Comparison of ENCODE assay signal across 8 cellular contexts in genomic region chr19:17305517-17306284, GRCh38. TPM values are rescaled to one million over a fixed set of nuclear protein-coding genes. Genes with fewer than 3 reads are reported as not detected.
A peak's percentile ranks its signal among the peaks of the same experiment; 100 is the strongest.
DNase-seq lines count a peak whose midpoint lies in the region; ATAC-seq lines count a peak whose summit lies in the region.

Gene MRPL34, plus strand, starts transcription at chr19:17305872. Its CDS starts 21 bp downstream, at chr19:17305893.

- H3K9ac ChIP-seq in BLaER1 treated with 17β-estradiol and CSF1 and Interleukin-3, amounts not matched to agents 10 nM and 100 nM: peak within 1 kb of the TSS; percentile 83 to 94 (median 88)

- peaks cover 6 to 27% (median 11%) of the 10 kb centered on the region in 11 experiments; a peak in 19 of 22 replicates for H4K20me1 ChIP-seq in BLaER1 treated with 17β-estradiol and CSF1 and Interleukin-3, amounts not matched to agents 10 nM and 100 nM

- DNase-seq in NCI-H69 (lab: John Stamatoyannopoulos, UW) (peak; percentile 100), dedifferentiated amniotic fluid mesenchymal stem cell (ENCODE audit: extremely low spot score) (peak; percentile 97), left lobe of liver (ENCODE audit: low spot score) (peak; percentile 99)
- DNase-seq in activated CD4-positive, alpha-beta T cell treated with anti-CD3 and anti-CD28 coated beads, Interleukin-2, amount 50 U/mL, for 1 hour: peak; percentile 91
- DNase-seq in stimulated activated CD4-positive, alpha-beta T cell treated with anti-CD3 and anti-CD28 coated beads, Interleukin-2, amount 100 ng/mL, for 48 hours: peak; percentile 91 to 92

- H3K27me3 ChIP-seq in BLaER1 treated with 17β-estradiol and CSF1 and Interleukin-3, amounts not matched to agents 10 nM and 100 nM: no peaks in the 10 kb centered on the region

- H3K9me3 ChIP-seq in BLaER1 treated with 17β-estradiol and CSF1 and Interleukin-3, amounts not matched to agents 10 nM and 100 nM (replicated peaks in 1 of 11): no peaks in the 10 kb centered on the region

- H3K27ac ChIP-seq in BLaER1 treated with 17β-estradiol and CSF1 and Interleukin-3, amounts not matched to agents 10 nM and 100 nM: peak within 1 kb of the TSS; percentile 73 to 93 (median 89)

- peak within 1 kb of the TSS; percentile 69 to 86 (median 77) for H3K4me3 ChIP-seq in BLaER1 treated with 17β-estradiol and CSF1 and Interleukin-3, amounts not matched to agents 10 nM and 100 nM

- peaks cover 9 to 13% (median 10%) of the 10 kb centered on the region in 11 experiments; a peak in 21 of 22 replicates for H3K36me3 ChIP-seq in BLaER1 treated with 17β-estradiol and CSF1 and Interleukin-3, amounts not matched to agents 10 nM and 100 nM

- peaks cover 63 to 74% (median 69%) of the 10 kb centered on the region in 10 experiments for H3K4me1 ChIP-seq in BLaER1 treated with 17β-estradiol and CSF1 and Interleukin-3, amounts not matched to agents 10 nM and 100 nM

- ATAC-seq in GM19324 (IDR thresholded peaks at IDR 0.05; ENCODE audit: low FRiP score, unreplicated experiment): peak; percentile 82
- ATAC-seq in HG03520 (IDR thresholded peaks at IDR 0.05; ENCODE audit: unreplicated experiment): peak; percentile 59
- peak; percentile 69 for ATAC-seq in left lobe of liver

- peak within 1 kb of the TSS; percentile 78 to 99 (median 97) for H3K4me2 ChIP-seq in BLaER1 treated with 17β-estradiol and CSF1 and Interleukin-3, amounts not matched to agents 10 nM and 100 nM

RNA-seq across cellular contexts. Expression of gene MRPL34, which starts in this region (rescaled TPM):
- total RNA-seq in left lobe of liver: 148 TPM

Comparison
In these comparisons a context has a peak if more than half of its experiments do, and no peak if none do; other contexts are left out.
1. Peak in every context shown above with its lines: DNase-seq, ATAC-seq, H3K4me3 ChIP-seq and H3K27ac ChIP-seq.